In genomic region chr7:77128582-77129410, GRCh38 we compare ENCODE assay signal across 8 cellular contexts. TPM values are rescaled to one million over a fixed set of nuclear protein-coding genes. Genes with fewer than 3 reads are reported as not detected.
DNase-seq lines count a peak whose midpoint lies in the region; ATAC-seq and TF ChIP-seq lines count a peak whose summit lies in the region.
"Not testable (repeated sequence)": the region's sequence is repeated elsewhere in the genome, so short reads cannot be mapped to it uniquely, and the experiment has no call there.

No MANE protein-coding gene starts in this region.

- in situ Hi-C loops in GM13977 (cut with MboI; ENCODE audit: low pct_unique_long_range_greater_than_20kb, low sequenced_read_pairs, unreplicated experiment), result loop anchor here (10.0 kb wide), 1 partner anchor 126 kb away; no protein-coding TSS in a partner anchor

- peak; percentile 75 for ATAC-seq in GM19452 (IDR thresholded peaks at IDR 0.05; ENCODE audit: unreplicated experiment)
- peak; percentile 85 for ATAC-seq in HG02759 (IDR thresholded peaks at IDR 0.05; ENCODE audit: unreplicated experiment)
- peak; percentile 81 for ATAC-seq in HG03442 (IDR thresholded peaks at IDR 0.05; ENCODE audit: unreplicated experiment)

- not testable (repeated sequence) for H3K9me3 ChIP-seq in ascending aorta; stomach smooth muscle (ENCODE audit: control insufficient read depth in 2 of 2, low read length in 2 of 2)

- DNase-seq in GM13977 (ENCODE audit: low spot score), result peak; percentile 15
- peak; percentile 67 for DNase-seq in OCI-M1 (lab: John Stamatoyannopoulos, UW)
- DNase-seq in ascending aorta (ENCODE audit: low spot score in 2 of 2), result not testable (repeated sequence)
- peak; percentile 82 for DNase-seq in medulla oblongata (ENCODE audit: extremely low spot score)

- intact Hi-C loops in ascending aorta (cut with DNase I), result loop anchor here (5.0 kb wide), 1 partner anchor 69 kb away; the partner anchor contains the start of gene FGL2

- peak overlapping the region; percentile 64 for H3K9ac ChIP-seq in stomach smooth muscle (ENCODE audit: low read length in 2 of 2)

- not testable (repeated sequence) for TF ChIP-seq CTCF in GM13977 (IDR thresholded peaks at IDR 0.05; ENCODE audit: extremely low read depth, insufficient read depth, missing control alignments); ascending aorta (IDR thresholded peaks at IDR 0.05)

- H3K4me3 ChIP-seq in ascending aorta, result peak overlapping the region; percentile 45 to 52
- peak overlapping the region; percentile 53 to 55 for H3K4me3 ChIP-seq in stomach smooth muscle (ENCODE audit: low read length in 2 of 2)

- not testable (repeated sequence) for H3K4me1 ChIP-seq in ascending aorta; stomach smooth muscle (ENCODE audit: control insufficient read depth, insufficient read depth, low read length)

- H3K27me3 ChIP-seq in ascending aorta; stomach smooth muscle (ENCODE audit: control insufficient read depth in 1 of 2, insufficient read depth in 2 of 2, low read length in 2 of 2): not testable (repeated sequence)

- H3K27ac ChIP-seq in ascending aorta (peak overlapping the region; percentile 49 to 76), stomach smooth muscle (ENCODE audit: low read length) (peak overlapping the region; percentile 60)

- H3K36me3 ChIP-seq in ascending aorta; stomach smooth muscle (ENCODE audit: control insufficient read depth in 2 of 2, insufficient read depth in 2 of 2, low read length in 2 of 2): not testable (repeated sequence)

RNA-seq across cellular contexts. Expression of gene CCDC146, which starts 6.4 kb away (rescaled TPM):
- 9.2 TPM for total RNA-seq in ascending aorta
